Comparison of ENCODE assay signal across 19 cellular contexts in genomic region chr2:54927751-54928615, GRCh38.
"Had no signal": no experiment of that assay in that cellular context is flagged by ENCODE, and none has a peak within 500 bp of the region (broad histone marks: within the 10 kb centered on the region; RNA-seq: fewer than 3 reads in every experiment).

No MANE protein-coding gene starts in this region.

- H3K36me3 ChIP-seq: gastroesophageal sphincter, neural progenitor cell, pancreas, prostate gland, sigmoid colon, tibial artery, upper lobe of left lung had no signal

- H3K27ac ChIP-seq: gastroesophageal sphincter, neural progenitor cell, pancreas, prostate gland, sigmoid colon, tibial artery, upper lobe of left lung had no signal

- H3K4me1 Mint-ChIP-seq: mesothelial cell of epicardium, neural progenitor cell had no signal

- H3K4me3 Mint-ChIP-seq: dendritic cell treated with granulocyte-macrophage colony-stimulating factor and Interleukin-4, amounts not matched to agents 40 ng/mL and 50 ng/mL, for 4 days; effector memory CD8-positive, alpha-beta T cell; mesothelial cell of epicardium; natural killer cell treated with Interleukin-12 subunit alpha and Interleukin-12 subunit beta and Interleukin-15 and Interleukin-18, amount 100 ng/mL, for 72 hours; neural progenitor cell had no signal

- H3K27ac Mint-ChIP-seq: dendritic cell treated with granulocyte-macrophage colony-stimulating factor and Interleukin-4, amounts not matched to agents 40 ng/mL and 50 ng/mL, for 4 days; effector memory CD8-positive, alpha-beta T cell; mesothelial cell of epicardium; natural killer cell treated with Interleukin-12 subunit alpha and Interleukin-12 subunit beta and Interleukin-15 and Interleukin-18, amount 100 ng/mL, for 72 hours; neural progenitor cell had no signal

- H3K9ac ChIP-seq: neural progenitor cell had no signal

- H3K9me3 ChIP-seq: gastroesophageal sphincter, pancreas, prostate gland, sigmoid colon, tibial artery, upper lobe of left lung had no signal

- H2AFZ ChIP-seq: neural progenitor cell had no signal

- DNase-seq: cerebellar nuclear complex; effector memory CD8-positive, alpha-beta T cell; glutamatergic neuron; islet precursor cell; pancreas; retina; sigmoid colon; small intestine; stimulated activated CD4-positive, alpha-beta T cell treated with anti-CD3 and anti-CD28 coated beads, Interleukin-12 subunit alpha, Interleukin-12 subunit beta, amount 100 ng/mL, for 4 hours; stimulated activated naive CD4-positive, alpha-beta T cell treated with Interleukin-2 at 50 U/mL for 16 hours; tibial artery had no signal

- H3K4me3 ChIP-seq: gastroesophageal sphincter, neural progenitor cell, pancreas, prostate gland, sigmoid colon, tibial artery, upper lobe of left lung had no signal

- H3K27me3 ChIP-seq: gastroesophageal sphincter, neural progenitor cell, pancreas, sigmoid colon, tibial artery, upper lobe of left lung had no signal

- H3K36me3 Mint-ChIP-seq: mesothelial cell of epicardium; natural killer cell treated with Interleukin-12 subunit alpha and Interleukin-12 subunit beta and Interleukin-15 and Interleukin-18, amount 100 ng/mL, for 72 hours; neural progenitor cell had no signal

- H3K9me3 Mint-ChIP-seq: dendritic cell treated with granulocyte-macrophage colony-stimulating factor and Interleukin-4, amounts not matched to agents 40 ng/mL and 50 ng/mL, for 4 days; effector memory CD8-positive, alpha-beta T cell; mesothelial cell of epicardium had no signal

- ATAC-seq: effector memory CD8-positive, alpha-beta T cell; gastroesophageal sphincter; left lobe of liver; natural killer cell treated with Interleukin-12 subunit alpha and Interleukin-12 subunit beta and Interleukin-15 and Interleukin-18, amount 100 ng/mL, for 72 hours; pancreas had no signal

- H3K4me2 ChIP-seq: neural progenitor cell had no signal

- H3K4me1 ChIP-seq: gastroesophageal sphincter, neural progenitor cell, pancreas, prostate gland, sigmoid colon, tibial artery, upper lobe of left lung had no signal
